Comparison of ENCODE assay signal across 1 cellular context in the genomic region with DNA sequence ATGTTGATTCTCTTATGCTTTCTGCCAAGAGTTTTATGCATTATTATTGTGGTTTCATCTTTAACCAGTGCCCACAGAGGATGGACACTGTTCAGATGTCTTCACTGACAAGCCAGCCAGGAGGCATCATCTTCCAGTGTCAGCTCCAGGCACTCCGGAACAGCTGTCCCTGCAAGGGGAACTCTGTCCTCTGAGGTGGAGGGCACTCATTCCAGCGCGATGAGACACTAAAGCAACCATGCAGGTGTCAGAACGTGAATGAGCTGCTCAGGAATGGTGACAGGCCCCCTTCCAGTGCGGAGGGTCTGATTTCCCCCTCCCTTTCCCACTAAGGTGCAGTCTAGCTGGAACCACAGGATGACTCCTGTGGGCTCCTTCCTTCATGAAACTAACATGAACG.
TF ChIP-seq lines count a peak whose summit lies in the region.

No MANE protein-coding gene starts in this region.

TF ChIP-seq in SK-N-SH treated with all-trans-retinoic acid at 6 μM for 48 hours, 23 proteins besides CTCF, POLR2A, EP300 and RAD21 (continued from another document):
- TF ChIP-seq, protein P1, sequence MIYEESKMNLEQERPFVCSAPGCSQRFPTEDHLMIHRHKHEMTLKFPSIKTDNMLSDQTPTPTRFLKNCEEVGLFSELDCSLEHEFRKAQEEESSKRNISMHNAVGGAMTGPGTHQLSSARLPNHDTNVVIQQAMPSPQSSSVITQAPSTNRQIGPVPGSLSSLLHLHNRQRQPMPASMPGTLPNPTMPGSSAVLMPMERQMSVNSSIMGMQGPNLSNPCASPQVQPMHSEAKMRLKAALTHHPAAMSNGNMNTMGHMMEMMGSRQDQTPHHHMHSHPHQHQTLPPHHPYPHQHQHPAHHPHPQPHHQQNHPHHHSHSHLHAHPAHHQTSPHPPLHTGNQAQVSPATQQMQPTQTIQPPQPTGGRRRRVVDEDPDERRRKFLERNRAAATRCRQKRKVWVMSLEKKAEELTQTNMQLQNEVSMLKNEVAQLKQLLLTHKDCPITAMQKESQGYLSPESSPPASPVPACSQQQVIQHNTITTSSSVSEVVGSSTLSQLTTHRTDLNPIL (CRISPR knock-in tag; IDR thresholded peaks at IDR 0.05; ENCODE audit: low read depth) = no peak
- TF ChIP-seq ZFP3 (CRISPR knock-in tag; IDR thresholded peaks at IDR 0.05) = no peak
- TF ChIP-seq ISL1 (CRISPR knock-in tag; IDR thresholded peaks at IDR 0.05) = no peak
- no peak for TF ChIP-seq ZNF70 (CRISPR knock-in tag; IDR thresholded peaks at IDR 0.05)
- no peak for TF ChIP-seq PPARA (CRISPR knock-in tag; IDR thresholded peaks at IDR 0.05; ENCODE audit: borderline replicate concordance)
- no peak for TF ChIP-seq ESRRG (CRISPR knock-in tag; IDR thresholded peaks at IDR 0.05)
- TF ChIP-seq, protein P2, sequence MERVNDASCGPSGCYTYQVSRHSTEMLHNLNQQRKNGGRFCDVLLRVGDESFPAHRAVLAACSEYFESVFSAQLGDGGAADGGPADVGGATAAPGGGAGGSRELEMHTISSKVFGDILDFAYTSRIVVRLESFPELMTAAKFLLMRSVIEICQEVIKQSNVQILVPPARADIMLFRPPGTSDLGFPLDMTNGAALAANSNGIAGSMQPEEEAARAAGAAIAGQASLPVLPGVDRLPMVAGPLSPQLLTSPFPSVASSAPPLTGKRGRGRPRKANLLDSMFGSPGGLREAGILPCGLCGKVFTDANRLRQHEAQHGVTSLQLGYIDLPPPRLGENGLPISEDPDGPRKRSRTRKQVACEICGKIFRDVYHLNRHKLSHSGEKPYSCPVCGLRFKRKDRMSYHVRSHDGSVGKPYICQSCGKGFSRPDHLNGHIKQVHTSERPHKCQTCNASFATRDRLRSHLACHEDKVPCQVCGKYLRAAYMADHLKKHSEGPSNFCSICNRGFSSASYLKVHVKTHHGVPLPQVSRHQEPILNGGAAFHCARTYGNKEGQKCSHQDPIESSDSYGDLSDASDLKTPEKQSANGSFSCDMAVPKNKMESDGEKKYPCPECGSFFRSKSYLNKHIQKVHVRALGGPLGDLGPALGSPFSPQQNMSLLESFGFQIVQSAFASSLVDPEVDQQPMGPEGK (CRISPR knock-in tag; IDR thresholded peaks at IDR 0.05; ENCODE audit: borderline replicate concordance) = no peak
- TF ChIP-seq TCF4 (CRISPR knock-in tag; IDR thresholded peaks at IDR 0.05; ENCODE audit: borderline replicate concordance) = no peak
- TF ChIP-seq ZNF8 (CRISPR knock-in tag; IDR thresholded peaks at IDR 0.05) = no peak
- TF ChIP-seq GLIS3 (CRISPR knock-in tag; IDR thresholded peaks at IDR 0.05) = no peak
- TF ChIP-seq ZNF565 (CRISPR knock-in tag; conservative IDR thresholded peaks at IDR 0.05; ENCODE audit: low read depth) = no peak
- no peak for TF ChIP-seq ZFP30 (CRISPR knock-in tag; IDR thresholded peaks at IDR 0.05)
- TF ChIP-seq SNAI2 (CRISPR knock-in tag; IDR thresholded peaks at IDR 0.05) = no peak
